Comparison of ENCODE assay signal across 26 cellular contexts in the genomic region with DNA sequence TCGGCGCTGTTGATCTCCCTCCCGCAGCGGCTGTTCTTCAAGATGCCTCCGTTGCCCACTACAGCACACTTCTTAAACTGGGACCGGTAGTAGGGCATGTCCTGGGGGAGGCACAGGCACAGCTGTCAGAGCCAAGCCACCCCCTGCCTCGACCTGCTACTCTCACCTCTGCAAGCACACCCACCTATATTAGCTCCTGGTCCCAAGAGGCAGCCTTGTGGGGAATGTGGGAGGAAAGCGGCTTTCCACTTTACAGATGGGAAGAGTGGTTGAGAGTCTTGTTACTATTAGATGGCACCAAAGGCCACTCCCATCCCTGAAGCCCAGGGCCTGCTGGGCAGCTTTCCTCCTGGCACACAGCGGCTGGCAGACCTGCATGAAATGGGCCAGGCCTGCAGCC. TPM values are rescaled to one million over a fixed set of nuclear protein-coding genes. Genes with fewer than 3 reads are reported as not detected.
"Had no signal": no experiment of that assay in that cellular context is flagged by ENCODE, and none has a peak within 500 bp of the region (broad histone marks: within the 10 kb centered on the region; RNA-seq: fewer than 3 reads in every experiment).

No MANE protein-coding gene starts in this region.

- H3K4me1 ChIP-seq: stomach, suprapubic skin, testis, thyroid gland, tibial artery, tibial nerve, transverse colon, upper lobe of left lung, upper lobe of right lung, uterus, vagina had no signal

- H3K9me3 ChIP-seq: stomach, suprapubic skin, testis, thoracic aorta, thyroid gland, tibial artery, tibial nerve, transverse colon, upper lobe of left lung, upper lobe of right lung, uterus, vagina had no signal

- H3K4me3 ChIP-seq: stomach, suprapubic skin, testis, thoracic aorta, thyroid gland, tibial artery, tibial nerve, transverse colon, upper lobe of left lung, upper lobe of right lung, uterus, vagina had no signal

- DNase-seq: stimulated activated CD4-positive, alpha-beta T cell treated with anti-CD3 and anti-CD28 coated beads, Interleukin-2, amount 100 ng/mL, for 48 hours; stimulated activated CD4-positive, alpha-beta T cell treated with anti-CD3 and anti-CD28 coated beads, Interleukin-4, amount 100 ng/mL, for 1 hour; stimulated activated CD4-positive, alpha-beta T cell treated with anti-CD3 and anti-CD28 coated beads, Interleukin-4, amount 100 ng/mL, for 24 hours; stimulated activated CD4-positive, alpha-beta T cell treated with anti-CD3 and anti-CD28 coated beads, Interleukin-4, amount 100 ng/mL, for 4 hours; stimulated activated CD8-positive, alpha-beta memory T cell treated with anti-CD3 and anti-CD28 coated beads, Interleukin-4, amount 100 ng/mL, for 48 hours; stimulated activated naive B cell treated with anti-CD40 and anti-IgM and Interleukin-4, amounts not matched to agents 10 μg/mL and 1 μg/mL and 100 μg/mL, for 72 hours; stimulated activated naive CD4-positive, alpha-beta T cell; stimulated activated naive CD4-positive, alpha-beta T cell treated with Interleukin-2 at 50 U/mL for 16 hours; stimulated activated naive CD8-positive, alpha-beta T cell treated with anti-CD3 and anti-CD28 coated beads, Interleukin-15, amount 100 ng/mL, for 72 hours; stimulated activated naive CD8-positive, alpha-beta T cell treated with anti-CD3 and anti-CD28 coated beads, Interleukin-15, Interleukin-2, amounts not matched to agents 100 U/mL and 50 U/mL, for 24 hours; stomach; substantia nigra; testis; thyroid gland; tibial artery; transverse colon; trophoblast cell; upper lobe of left lung; upper lobe of right lung; uterus had no signal

- H3K27ac ChIP-seq: stomach, suprapubic skin, testis, thoracic aorta, thyroid gland, tibial artery, tibial nerve, transverse colon, upper lobe of left lung, upper lobe of right lung, uterus, vagina had no signal

- H3K36me3 ChIP-seq: stomach, suprapubic skin, thoracic aorta, thyroid gland, tibial artery, tibial nerve, transverse colon, upper lobe of left lung, upper lobe of right lung, uterus, vagina had no signal

- ATAC-seq: stimulated activated effector memory CD8-positive, alpha-beta T cell treated with anti-CD3 and anti-CD28 coated beads, Interleukin-12 subunit alpha, Interleukin-12 subunit beta, amount 100 ng/mL, for 72 hours; stimulated activated memory B cell treated with anti-CD40 and anti-IgM and Interleukin-4, amounts not matched to agents 10 μg/mL and 1 μg/mL and 100 μg/mL, for 72 hours; stimulated activated naive CD8-positive, alpha-beta T cell treated with anti-CD3 and anti-CD28 coated beads, Interleukin-15, amount 100 ng/mL, for 72 hours; stimulated activated naive CD8-positive, alpha-beta T cell treated with anti-CD3 and anti-CD28 coated beads, Interleukin-15, Interleukin-2, amounts not matched to agents 100 U/mL and 50 U/mL, for 24 hours; upper lobe of right lung had no signal

- H3K27me3 ChIP-seq: stomach, suprapubic skin, testis, thyroid gland, tibial nerve, transverse colon, upper lobe of left lung, upper lobe of right lung, uterus, vagina had no signal

RNA-seq across cellular contexts. Expression of a gene that starts 29.2 kb away (rescaled TPM):
- total RNA-seq: vagina had no signal
